ENCODE assay signal across 8 cellular contexts in the genomic region with DNA sequence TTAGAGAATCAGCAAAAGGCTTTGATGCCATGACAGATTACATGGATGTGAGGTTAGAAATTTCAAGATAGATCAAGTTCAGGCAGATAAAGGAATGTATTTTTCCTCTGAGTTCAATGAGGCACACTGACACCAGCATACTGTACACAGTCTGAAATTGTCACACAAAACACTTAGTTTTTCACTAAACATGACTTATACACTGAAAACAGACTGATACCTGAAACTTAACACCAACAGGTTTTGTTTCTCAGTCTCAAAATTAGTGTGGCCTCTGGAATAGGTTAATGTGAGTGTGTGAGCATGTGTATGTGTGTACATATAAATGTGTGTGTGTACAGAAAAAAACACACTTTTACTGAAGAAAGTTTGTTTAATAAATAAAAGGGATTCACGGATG.
"Had no signal": no experiment of that assay in that cellular context is flagged by ENCODE, and none has a peak within 500 bp of the region (broad histone marks: within the 10 kb centered on the region; RNA-seq: fewer than 3 reads in every experiment).

No MANE protein-coding gene starts in this region.

- H3K36me3 Mint-ChIP-seq: IgD-negative memory B cell had no signal

- ATAC-seq: HepG2, K562 had no signal

- H3K27me3 Mint-ChIP-seq: IgD-negative memory B cell had no signal

- H3K27ac ChIP-seq: HL-60 had no signal

- H3K27ac Mint-ChIP-seq: IgD-negative memory B cell had no signal

- H3K4me1 Mint-ChIP-seq: IgD-negative memory B cell had no signal

- FAIRE-seq: HepG2, HTR-8/SVneo, K562 had no signal

- DNase-seq: IMR-90, KBM-7, KG1 had no signal

- H3K4me3 Mint-ChIP-seq: IgD-negative memory B cell had no signal

- H3K4me3 ChIP-seq: K562 had no signal
